ENCODE assay signal across 1 cellular context in genomic region chr17:82520041-82520910, GRCh38.
TF ChIP-seq lines count a peak whose summit lies in the region.

No MANE protein-coding gene starts in this region.

TF ChIP-seq in HepG2, 621 proteins besides CTCF, POLR2A, EP300 and RAD21 (continued from another document and continues in another):
- TF ChIP-seq ZNF407 (CRISPR knock-in tag; IDR thresholded peaks at IDR 0.05; ENCODE audit: not compliant biosample characterization) (no peak), ZNF784 (CRISPR knock-in tag; IDR thresholded peaks at IDR 0.05; ENCODE audit: borderline replicate concordance) (no peak; the same call in 1 of the 2 replicates), SNAPC2 (CRISPR knock-in tag; IDR thresholded peaks at IDR 0.05) (no peak), KAT7 (CRISPR knock-in tag; IDR thresholded peaks at IDR 0.05; ENCODE audit: borderline replicate concordance) (no peak), GMEB1 (CRISPR knock-in tag; IDR thresholded peaks at IDR 0.05; ENCODE audit: borderline replicate concordance) (peak; percentile 45; the same call in 1 of the 2 replicates), KMT2A (CRISPR knock-in tag; IDR thresholded peaks at IDR 0.05) (0 out of 2 replicates have a peak, but pooled peaks have one; percentile 37), ZFP90 (CRISPR knock-in tag; IDR thresholded peaks at IDR 0.05; ENCODE audit: borderline replicate concordance) (no peak), MNT (IDR thresholded peaks at IDR 0.05) (no peak), GMEB2 (CRISPR knock-in tag; IDR thresholded peaks at IDR 0.05; ENCODE audit: low read depth) (peak; percentile 16; the same call in 1 of the 2 replicates), ATRX (CRISPR knock-in tag; IDR thresholded peaks at IDR 0.05; ENCODE audit: borderline replicate concordance) (no peak), IKZF4 (CRISPR knock-in tag; IDR thresholded peaks at IDR 0.05; ENCODE audit: borderline replicate concordance, low read depth, not compliant biosample characterization) (no peak), NFE2 (CRISPR knock-in tag; IDR thresholded peaks at IDR 0.05) (no peak), NRL (CRISPR knock-in tag; IDR thresholded peaks at IDR 0.05; ENCODE audit: borderline replicate concordance) (no peak), ZBTB20 (CRISPR knock-in tag; IDR thresholded peaks at IDR 0.05; ENCODE audit: borderline replicate concordance, low read depth) (no peak), ZNF274 (CRISPR knock-in tag; IDR thresholded peaks at IDR 0.05) (no peak), TERF1 (CRISPR knock-in tag; IDR thresholded peaks at IDR 0.05) (no peak), ZNF619 (CRISPR knock-in tag; IDR thresholded peaks at IDR 0.05) (no peak), DPF2 (CRISPR knock-in tag; IDR thresholded peaks at IDR 0.05; ENCODE audit: borderline replicate concordance, low read depth) (no peak), ZNF205 (CRISPR knock-in tag; IDR thresholded peaks at IDR 0.05) (no peak), SOX13 (IDR thresholded peaks at IDR 0.05) (no peak), SOX13 (CRISPR knock-in tag; conservative IDR thresholded peaks at IDR 0.05 in 1 of 2, IDR thresholded peaks at IDR 0.05 in 1 of 2) (no peak), ZNF317 (CRISPR knock-in tag; IDR thresholded peaks at IDR 0.05) (0 out of 2 replicates have a peak, but pooled peaks have one; percentile 10), PPARG (CRISPR knock-in tag; conservative IDR thresholded peaks at IDR 0.05) (0 out of 2 replicates have a peak, but pooled peaks have one; percentile 17), ZFY (CRISPR knock-in tag; IDR thresholded peaks at IDR 0.05) (peak; percentile 67), KAT2B (IDR thresholded peaks at IDR 0.05; ENCODE audit: borderline replicate concordance, low read depth, low read length) (no peak), CREB1 (IDR thresholded peaks at IDR 0.05) (no peak), CREB1 (CRISPR knock-in tag; IDR thresholded peaks at IDR 0.05) (no peak), ZNF101 (CRISPR knock-in tag; IDR thresholded peaks at IDR 0.05; ENCODE audit: borderline replicate concordance, low read depth) (no peak), ZNF335 (CRISPR knock-in tag; IDR thresholded peaks at IDR 0.05) (no peak), ZC3H4 (CRISPR knock-in tag; IDR thresholded peaks at IDR 0.05; ENCODE audit: borderline replicate concordance) (no peak), KLF16 (CRISPR knock-in tag; IDR thresholded peaks at IDR 0.05) (peak in 1 of 2 experiments; percentile 31; a peak in 1 of 4 replicates), KDM2A (CRISPR knock-in tag; IDR thresholded peaks at IDR 0.05; ENCODE audit: borderline replicate concordance, low read depth) (0 out of 2 replicates have a peak, but pooled peaks have one; percentile 42), RFX5 (IDR thresholded peaks at IDR 0.05; ENCODE audit: low read depth, low read length) (no peak), FOXJ3 (CRISPR knock-in tag; IDR thresholded peaks at IDR 0.05; ENCODE audit: borderline replicate concordance) (no peak), BCLAF1 (IDR thresholded peaks at IDR 0.05) (no peak), GTF3A (CRISPR knock-in tag; conservative IDR thresholded peaks at IDR 0.05) (no peak), HMGXB3 (CRISPR knock-in tag; IDR thresholded peaks at IDR 0.05; ENCODE audit: borderline replicate concordance) (no peak)
